15 cellular contexts compared by ENCODE assay signal in the genomic region with DNA sequence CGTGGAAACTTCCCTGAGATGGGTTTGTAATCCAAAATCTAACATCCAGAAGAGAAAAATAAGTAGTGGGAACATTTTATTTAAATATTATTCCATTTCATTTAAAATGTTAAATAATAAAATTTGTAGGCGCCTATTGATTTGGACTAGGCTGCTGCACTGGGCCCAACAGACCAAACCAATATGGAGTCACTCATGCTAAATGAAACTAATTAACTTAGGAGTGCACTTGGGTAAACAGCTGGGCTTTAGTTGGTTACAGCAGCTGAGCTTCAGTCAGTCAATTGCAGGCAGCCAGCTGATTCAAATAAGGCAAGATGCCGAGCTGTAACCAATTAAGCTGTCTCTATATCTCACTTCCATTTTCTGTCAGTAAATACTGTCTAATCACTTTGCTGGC.
"Had no signal": no experiment of that assay in that cellular context is flagged by ENCODE, and none has a peak within 500 bp of the region (broad histone marks: within the 10 kb centered on the region; RNA-seq: fewer than 3 reads in every experiment).

No MANE protein-coding gene starts in this region.

- H3K9me3 Mint-ChIP-seq: naive thymus-derived CD8-positive, alpha-beta T cell; neural crest cell; stimulated activated naive CD8-positive, alpha-beta T cell treated with anti-CD3 and anti-CD28 coated beads, Interleukin-15, amount 100 ng/mL, for 72 hours had no signal

- H3K27ac Mint-ChIP-seq: naive thymus-derived CD8-positive, alpha-beta T cell; stimulated activated naive B cell treated with anti-CD40 and anti-IgM and Interleukin-4, amounts not matched to agents 10 μg/mL and 1 μg/mL and 100 μg/mL, for 72 hours; stimulated activated naive CD8-positive, alpha-beta T cell treated with anti-CD3 and anti-CD28 coated beads, Interleukin-15, amount 100 ng/mL, for 72 hours had no signal

- H3K4me3 Mint-ChIP-seq: naive thymus-derived CD8-positive, alpha-beta T cell; neural crest cell; stimulated activated naive B cell treated with anti-CD40 and anti-IgM and Interleukin-4, amounts not matched to agents 10 μg/mL and 1 μg/mL and 100 μg/mL, for 72 hours; stimulated activated naive CD8-positive, alpha-beta T cell treated with anti-CD3 and anti-CD28 coated beads, Interleukin-15, amount 100 ng/mL, for 72 hours had no signal

- H3K4me1 Mint-ChIP-seq: stimulated activated naive CD8-positive, alpha-beta T cell treated with anti-CD3 and anti-CD28 coated beads, Interleukin-15, amount 100 ng/mL, for 72 hours had no signal

- H3K36me3 Mint-ChIP-seq: naive thymus-derived CD8-positive, alpha-beta T cell; stimulated activated naive B cell treated with anti-CD40 and anti-IgM and Interleukin-4, amounts not matched to agents 10 μg/mL and 1 μg/mL and 100 μg/mL, for 72 hours had no signal

- DNase-seq: cortex of kidney; effector memory CD4-positive, alpha-beta T cell; gastrocnemius medialis; islet precursor cell; mammary epithelial cell; naive thymus-derived CD8-positive, alpha-beta T cell; ovary; sigmoid colon; stimulated activated CD4-positive, alpha-beta T cell treated with anti-CD3 and anti-CD28 coated beads, Interleukin-2, amount 100 ng/mL, for 24 hours; stimulated activated CD4-positive, alpha-beta T cell treated with anti-CD3 and anti-CD28 coated beads, Interleukin-4, amount 100 ng/mL, for 4 hours; stimulated activated naive B cell treated with anti-CD40 and anti-IgM and Interleukin-4, amounts not matched to agents 10 μg/mL and 1 μg/mL and 100 μg/mL, for 72 hours; stimulated activated naive CD8-positive, alpha-beta T cell treated with anti-CD3 and anti-CD28 coated beads, Interleukin-15, amount 100 ng/mL, for 72 hours; testis had no signal

- ATAC-seq: gastrocnemius medialis; left lobe of liver; naive thymus-derived CD8-positive, alpha-beta T cell; stimulated activated naive CD8-positive, alpha-beta T cell treated with anti-CD3 and anti-CD28 coated beads, Interleukin-15, amount 100 ng/mL, for 72 hours had no signal
